ENCODE assay signal across 23 cellular contexts in genomic region chr10:127951861-127952574, GRCh38. TPM values are rescaled to one million over a fixed set of nuclear protein-coding genes. Genes with fewer than 3 reads are reported as not detected.
DNase-seq lines count a peak whose midpoint lies in the region; ATAC-seq, FAIRE-seq and TF ChIP-seq lines count a peak whose summit lies in the region.
"Had no signal": no experiment of that assay in that cellular context is flagged by ENCODE, and none has a peak within 500 bp of the region (broad histone marks: within the 10 kb centered on the region; RNA-seq: fewer than 3 reads in every experiment).

No MANE protein-coding gene starts in this region.

- no peak for TF ChIP-seq POLR2A in A549 (IDR thresholded peaks at IDR 0.05; ENCODE audit: low read length)
- TF ChIP-seq POLR2A in K562 (conservative IDR thresholded peaks at IDR 0.05): no peak
- no peak for TF ChIP-seq POLR2A in HepG2 (IDR thresholded peaks at IDR 0.05; ENCODE audit: insufficient read depth in 1 of 2, low read depth in 2 of 2, low read length in 2 of 2)

- no peak overlapping the region for H3K27ac ChIP-seq in A549
- no peak overlapping the region for H3K27ac ChIP-seq in K562 (ENCODE audit: extremely low read depth, low read depth, low read length)
- H3K27ac ChIP-seq in HepG2 (ENCODE audit: extremely low read length, insufficient read depth, low read length): no peak overlapping the region
- no peak overlapping the region for H3K27ac ChIP-seq in small intestine (ENCODE audit: low read depth in 1 of 2, low read length in 1 of 2)
- H3K27ac ChIP-seq: 22Rv1; BLaER1 treated with 17β-estradiol and CSF1 and Interleukin-3, amounts not matched to agents 10 nM and 100 nM had no signal

- ATAC-seq in A549 (no peak), K562 (no peak), HepG2 (no peak)
- ATAC-seq: GM12878, GM23338 had no signal

- no peaks in the 10 kb centered on the region for H3K4me1 ChIP-seq in A549
- no peaks in the 10 kb centered on the region for H3K4me1 ChIP-seq in K562 (replicated peaks in 1 of 2; ENCODE audit: control insufficient read depth in 2 of 2, insufficient read depth in 2 of 2, low read length in 2 of 2)
- H3K4me1 ChIP-seq in HepG2 (ENCODE audit: insufficient read depth, low read length): no peaks in the 10 kb centered on the region
- no peaks in the 10 kb centered on the region for H3K4me1 ChIP-seq in small intestine (ENCODE audit: control insufficient read depth in 2 of 2, insufficient read depth in 1 of 2, low read depth in 1 of 2, low read length in 1 of 2)
- H3K4me1 ChIP-seq: BE2C, HAP-1 had no signal

- no peak overlapping the region for H2AFZ ChIP-seq in K562 (ENCODE audit: low read depth, low read length)
- H2AFZ ChIP-seq in HepG2 (ENCODE audit: low read length): no peak overlapping the region
- H2AFZ ChIP-seq: GM23338 had no signal

- H3K36me3 ChIP-seq in K562 (ENCODE audit: control insufficient read depth, insufficient read depth, low read length) (no peaks in the 10 kb centered on the region), HepG2 (replicated peaks in 1 of 2; ENCODE audit: control insufficient read depth in 1 of 2, insufficient read depth in 2 of 2, low read length in 2 of 2) (no peaks in the 10 kb centered on the region), small intestine (ENCODE audit: control insufficient read depth in 2 of 2, insufficient read depth in 2 of 2, low read length in 2 of 2) (no peaks in the 10 kb centered on the region)
- H3K36me3 ChIP-seq: BE2C, HAP-1 had no signal

- H3K4me3 ChIP-seq in A549 (no peak overlapping the region), K562 (no peak overlapping the region), HepG2 (replicated peaks in 1 of 3; ENCODE audit: insufficient read depth in 1 of 3, low read depth in 2 of 3, low read length in 3 of 3) (no peak overlapping the region), small intestine (ENCODE audit: low read depth in 1 of 2, low read length in 2 of 2) (no peak overlapping the region)
- H3K4me3 ChIP-seq: BLaER1 treated with 17β-estradiol and CSF1 and Interleukin-3, amounts not matched to agents 10 nM and 100 nM; GM12878; GM23338; HAP-1 had no signal

- H3K9ac ChIP-seq in K562 (ENCODE audit: insufficient read depth in 1 of 2, low read depth in 2 of 2, low read length in 2 of 2) (no peak overlapping the region), HepG2 (ENCODE audit: insufficient read depth, low read depth, low read length) (no peak overlapping the region)
- H3K9ac ChIP-seq: BLaER1 treated with 17β-estradiol and CSF1 and Interleukin-3, amounts not matched to agents 10 nM and 100 nM had no signal

- TF ChIP-seq RAD21 in A549 (conservative IDR thresholded peaks at IDR 0.05 in 1 of 2, IDR thresholded peaks at IDR 0.05 in 1 of 2) (no peak), K562 (CRISPR knock-in tag; conservative IDR thresholded peaks at IDR 0.05 in 1 of 2, IDR thresholded peaks at IDR 0.05 in 1 of 2) (no peak), HepG2 (CRISPR knock-in tag; IDR thresholded peaks at IDR 0.05) (no peak)

- TF ChIP-seq EP300 in A549 (IDR thresholded peaks at IDR 0.05) (no peak), K562 (IDR thresholded peaks at IDR 0.05; ENCODE audit: low read length) (no peak), HepG2 (IDR thresholded peaks at IDR 0.05; ENCODE audit: low read depth in 2 of 2, low read length in 2 of 2) (no peak), HepG2 (CRISPR knock-in tag; IDR thresholded peaks at IDR 0.05; ENCODE audit: borderline replicate concordance) (no peak)

- intact Hi-C loops in K562 (cut with micrococcal nuclease) (no loop called here), HepG2 (cut with micrococcal nuclease; ENCODE audit: unreplicated experiment) (no loop called here)

- 10% methylated on average over 2 of the region's 2 CpGs for WGBS in A549 (ENCODE audit: missing lambda C conversion rate)
- 0% methylated on average over 1 of the region's 2 CpGs for WGBS in K562 (ENCODE audit: insufficient coverage, low coverage, missing lambda C conversion rate)
- WGBS in HepG2 (ENCODE audit: low lambda C conversion rate): 0% methylated on average over 1 of the region's 2 CpGs
- 73 to 79% (median 74%) methylated on average over 2 of the region's 2 CpGs for WGBS in small intestine, 3 donors

- H3K79me2 ChIP-seq in K562 (ENCODE audit: control insufficient read depth, insufficient read depth, low read length) (no peaks in the 10 kb centered on the region), HepG2 (ENCODE audit: insufficient read depth, low read length) (no peaks in the 10 kb centered on the region)

- H3K27me3 ChIP-seq in K562 (ENCODE audit: control insufficient read depth in 2 of 2, insufficient read depth in 2 of 2, low read length in 2 of 2) (no peaks in the 10 kb centered on the region), HepG2 (ENCODE audit: control insufficient read depth in 1 of 2, insufficient read depth in 2 of 2, low read length in 2 of 2) (peaks cover 0 to 6% of the 10 kb centered on the region in 2 experiments; a peak in 2 of 5 replicates), small intestine (ENCODE audit: control insufficient read depth in 2 of 2, insufficient read depth in 2 of 2, low read length in 2 of 2) (no peaks in the 10 kb centered on the region)
- H3K27me3 ChIP-seq: BE2C; BLaER1 treated with 17β-estradiol and CSF1 and Interleukin-3, amounts not matched to agents 10 nM and 100 nM had no signal

- FAIRE-seq in A549 (lab: Jason Lieb, UNC): no peak
- no peak for FAIRE-seq in K562 (lab: Jason Lieb, UNC)
- no peak for FAIRE-seq in HepG2 (lab: Jason Lieb, UNC)
- FAIRE-seq in small intestine (lab: Jason Lieb, UNC): no peak
- FAIRE-seq: A204.1, D721Med, GM12878, H54 had no signal

- H3K4me2 ChIP-seq in A549 (no peak overlapping the region), K562 (ENCODE audit: insufficient read depth, low read length) (no peak overlapping the region), HepG2 (ENCODE audit: low read depth, low read length) (no peak overlapping the region)
- H3K4me2 ChIP-seq: GM23338 had no signal

- TF ChIP-seq CTCF in A549 (IDR thresholded peaks at IDR 0.05) (no peak), K562 (IDR thresholded peaks at IDR 0.05 in 2 of 3, conservative IDR thresholded peaks at IDR 0.05 in 1 of 3; ENCODE audit: insufficient read depth in 2 of 3, low read depth in 1 of 3, low read length in 3 of 3) (no peak), HepG2 (CRISPR knock-in tag; IDR thresholded peaks at IDR 0.05) (no peak)

- in situ Hi-C loops in K562 (cut with MboI) (no loop called here), HepG2 (cut with HindIII; ENCODE audit: extremely low pct_ligation_motif_present, low pct_unique_long_range_greater_than_20kb) (no loop called here)

- BruUV-seq in K562 (replicated peaks; lab: Mats Ljungman, UMichigan): no TSS peak
- BruUV-seq in HepG2 (replicated peaks; lab: Mats Ljungman, UMichigan): no TSS peak

- CTCF ChIA-PET in A549 (lab: Yijun Ruan, JAX) (interaction anchor here (1.0 kb wide), 1 partner anchor 45 kb away, joined by 3 read pairs; the partner anchor contains the start of gene PTPRE), K562 (lab: Yijun Ruan, JAX; ENCODE audit: low intra/inter-chr PET ratio) (no interaction called here), HepG2 (lab: Yijun Ruan, JAX; ENCODE audit: low intra/inter-chr PET ratio, low total read pairs) (no interaction called here)

- peaks cover 7% of the 10 kb centered on the region; the same call in 1 of the 3 replicates for H3K9me3 ChIP-seq in A549
- H3K9me3 ChIP-seq in K562 (replicated peaks; ENCODE audit: control insufficient read depth, insufficient read depth, low read depth, low read length): no peaks in the 10 kb centered on the region
- no peaks in the 10 kb centered on the region for H3K9me3 ChIP-seq in HepG2 (ENCODE audit: low read length)
- H3K9me3 ChIP-seq in small intestine (ENCODE audit: control insufficient read depth, low read depth): no peaks in the 10 kb centered on the region
- H3K9me3 ChIP-seq: BE2C had no signal

- no peaks in the 10 kb centered on the region for H3K9me1 ChIP-seq in K562 (ENCODE audit: control insufficient read depth, insufficient read depth, low read length)

- DNase-seq in A549 (ENCODE audit: low read depth in 1 of 2, low spot score in 1 of 2) (no peak), K562 (ENCODE audit: extremely low read depth in 1 of 4, low spot score in 3 of 4) (no peak), HepG2 (ENCODE audit: low spot score) (no peak), small intestine (no peak), NCI-H1436 treated with DMSO at 0.1 percent for 48 hours (lab: John Stamatoyannopoulos, UW) (no peak), HK-2 (ENCODE audit: unreplicated experiment) (no peak)
- DNase-seq: ACHN; AML-193; BE2C; CD4-positive, alpha-beta T cell; CD8-positive, alpha-beta memory T cell; DMS 273 treated with DMSO at 0.1 percent for 48 hours; DMS79; EL; GDM1 had no signal

- H4K20me1 ChIP-seq in K562 (replicated peaks; ENCODE audit: control insufficient read depth, insufficient read depth, low read length) (no peaks in the 10 kb centered on the region), HepG2 (ENCODE audit: insufficient read depth, low read length) (no peaks in the 10 kb centered on the region)

- POLR2A ChIA-PET in A549 (lab: Yijun Ruan, JAX) (no interaction called here), K562 (lab: Yijun Ruan, JAX) (no interaction called here), HepG2 (lab: Yijun Ruan, JAX) (no interaction called here)

RNA-seq across cellular contexts. Expression of gene PTPRE, which starts 45.1 kb away (rescaled TPM):
- 0.22 and 0.31 TPM in 2 replicates for polyA plus RNA-seq in A549 (2011; rRNA removed)
- polyA plus RNA-seq in A549 (2012; cell fraction: cytosol; rRNA removed): 0.17 and 0.31 TPM in 2 replicates
- polyA plus RNA-seq in A549 (2012; cell fraction: nucleus; rRNA removed): 0.40 and 0.67 TPM in 2 replicates
- 0.94 to 2.1 TPM (median 1.5 TPM) in 3 replicates for polyA plus RNA-seq in A549 (2017; fragmentation: RNase III; extraction: RNeasy Plus Mini Kit Qiagen cat#74134 plus additional on column Dnase treatment)
- polyA minus RNA-seq in A549 (2011; rRNA and poly(A)+ RNA removed): 0.15 TPM in 1 of 2 replicates, not detected in the other
- total RNA-seq in K562 (2011; cell fraction: chromatin; rRNA removed; ENCODE audit: low replicate concordance): 0.30 TPM in 1 of 2 replicates, not detected in the other
- total RNA-seq in K562 (2011; cell fraction: nucleolus; rRNA removed): 0.17 TPM in 1 of 2 replicates, not detected in the other
- total RNA-seq in K562 (2011; cell fraction: nucleoplasm; rRNA removed): not detected in 2 replicates
- not detected in 2 replicates for total RNA-seq in K562 (2014; rRNA removed)
- total RNA-seq in K562 (2014; rRNA removed; fragmentation: Illumina TruSeq; extraction: Trizol): not detected in 2 replicates
- 0.04 TPM in 1 of 2 replicates, not detected in the other for total RNA-seq in K562 (2015; rRNA removed; fragmentation: Illumina TruSeq; extraction: Trizol)
- 0.13 and 0.16 TPM in 2 replicates for total RNA-seq in K562 (2021)
- 0.04 TPM in 1 of 2 replicates, not detected in the other for polyA plus RNA-seq in K562 (2011; rRNA removed)
- 0.28 TPM in 1 of 2 replicates, not detected in the other for polyA plus RNA-seq in K562 (2011; cell fraction: cytosol; rRNA removed)
- polyA plus RNA-seq in K562 (2011; cell fraction: nucleus; rRNA removed): 0.17 and 0.28 TPM in 2 replicates
- polyA plus RNA-seq in K562 (2012): 0.05 and 0.17 TPM in 2 replicates
- 0.04 TPM in 1 of 2 replicates, not detected in the other for polyA plus RNA-seq in K562 (2014; fragmentation: Illumina TruSeq; extraction: Trizol)
- under 1 TPM in 1 of 2 experiments, not detected in 1; 0.01 TPM for polyA plus RNA-seq in K562 (2014; fragmentation: Nextera tagmentation; extraction: Ambion mirVana)
- 0.03 TPM in 1 of 2 replicates, not detected in the other for polyA plus RNA-seq in K562 (2014; rRNA removed)
- not detected in 2 replicates for polyA minus RNA-seq in K562 (2011; rRNA and poly(A)+ RNA removed)
- not detected in 2 replicates for polyA minus RNA-seq in K562 (2011; cell fraction: cytosol; rRNA and poly(A)+ RNA removed)
- not detected in 2 replicates for polyA minus RNA-seq in K562 (2011; cell fraction: nucleus; rRNA and poly(A)+ RNA removed)
- total RNA-seq in HepG2 (2016; rRNA removed; fragmentation: Illumina TruSeq; extraction: Trizol): 0.02 TPM in 1 of 2 replicates, not detected in the other
- not detected in 2 replicates for total RNA-seq in HepG2 (2016; cell fraction: cytosol; rRNA removed; fragmentation: Illumina TruSeq; extraction: Trizol; ENCODE audit: low read depth)
- total RNA-seq in HepG2 (2016; cell fraction: insoluble cytoplasmic fraction; rRNA removed; fragmentation: Illumina TruSeq; extraction: Trizol): not detected in 2 replicates
- total RNA-seq in HepG2 (2016; cell fraction: membrane; rRNA removed; fragmentation: Illumina TruSeq; extraction: Trizol): not detected in 2 replicates
- total RNA-seq in HepG2 (2016; cell fraction: nucleus; rRNA removed; fragmentation: Illumina TruSeq; extraction: Trizol): 0.09 TPM in 1 of 2 replicates, not detected in the other
- 0.01 and 0.04 TPM in 2 replicates for polyA plus RNA-seq in HepG2 (2011; rRNA removed)
- polyA plus RNA-seq in HepG2 (2011; cell fraction: cytosol; rRNA removed): not detected in 2 replicates
- polyA plus RNA-seq in HepG2 (2011; cell fraction: nucleus; rRNA removed): 0.19 TPM in 1 of 2 replicates, not detected in the other
- not detected in 2 replicates for polyA plus RNA-seq in HepG2 (2012)
- polyA plus RNA-seq in HepG2 (2016; cell fraction: cytosol; fragmentation: Illumina TruSeq; extraction: Trizol; ENCODE audit: low read depth): not detected in 2 replicates
- polyA plus RNA-seq in HepG2 (2016; cell fraction: insoluble cytoplasmic fraction; fragmentation: Illumina TruSeq; extraction: Trizol; ENCODE audit: low read depth): not detected in 2 replicates
- polyA plus RNA-seq in HepG2 (2016; cell fraction: membrane; fragmentation: Illumina TruSeq; extraction: Trizol; ENCODE audit: low read depth): not detected in 2 replicates
- polyA plus RNA-seq in HepG2 (2016; cell fraction: nucleus; fragmentation: Illumina TruSeq; extraction: Trizol; ENCODE audit: insufficient read depth, low read depth): not detected in 2 replicates
- polyA minus RNA-seq in HepG2 (2011; rRNA and poly(A)+ RNA removed; ENCODE audit: low replicate concordance): 0.04 and 4.6 TPM in 2 replicates
- polyA minus RNA-seq in HepG2 (2011; cell fraction: cytosol; rRNA and poly(A)+ RNA removed): not detected in 2 replicates
- polyA minus RNA-seq in HepG2 (2011; cell fraction: nucleus; rRNA and poly(A)+ RNA removed): not detected in 2 replicates
- polyA plus RNA-seq in small intestine: 1 to 10 TPM; 2.7 to 8.8 (median 3.5) TPM

RNA-seq across cellular contexts. Expression of gene CLRN3, which starts 59.3 kb away (rescaled TPM):
- not detected in 2 replicates for polyA plus RNA-seq in A549 (2011; rRNA removed)
- not detected in 2 replicates for polyA plus RNA-seq in A549 (2012; cell fraction: cytosol; rRNA removed)
- not detected in 2 replicates for polyA plus RNA-seq in A549 (2012; cell fraction: nucleus; rRNA removed)
- polyA plus RNA-seq in A549 (2017; fragmentation: RNase III; extraction: RNeasy Plus Mini Kit Qiagen cat#74134 plus additional on column Dnase treatment): 0.08 TPM in 1 of 3 replicates, not detected in the others
- polyA minus RNA-seq in A549 (2011; rRNA and poly(A)+ RNA removed): not detected in 2 replicates
- total RNA-seq in K562 (2011; cell fraction: chromatin; rRNA removed; ENCODE audit: low replicate concordance): not detected in 2 replicates
- total RNA-seq in K562 (2011; cell fraction: nucleolus; rRNA removed): not detected in 2 replicates
- not detected in 2 replicates for total RNA-seq in K562 (2011; cell fraction: nucleoplasm; rRNA removed)
- not detected in 2 replicates for total RNA-seq in K562 (2014; rRNA removed)
- not detected in 2 replicates for total RNA-seq in K562 (2014; rRNA removed; fragmentation: Illumina TruSeq; extraction: Trizol)
- total RNA-seq in K562 (2015; rRNA removed; fragmentation: Illumina TruSeq; extraction: Trizol): not detected in 2 replicates
- total RNA-seq in K562 (2021): not detected in 2 replicates
- polyA plus RNA-seq in K562 (2011; rRNA removed): not detected in 2 replicates
- polyA plus RNA-seq in K562 (2011; cell fraction: cytosol; rRNA removed): not detected in 2 replicates
- not detected in 2 replicates for polyA plus RNA-seq in K562 (2011; cell fraction: nucleus; rRNA removed)
- polyA plus RNA-seq in K562 (2012): not detected in 2 replicates
- polyA plus RNA-seq in K562 (2014; fragmentation: Illumina TruSeq; extraction: Trizol): not detected in 2 replicates
- not detected for polyA plus RNA-seq in K562 (2014; fragmentation: Nextera tagmentation; extraction: Ambion mirVana)
- polyA plus RNA-seq in K562 (2014; rRNA removed): not detected in 2 replicates
- not detected in 2 replicates for polyA minus RNA-seq in K562 (2011; rRNA and poly(A)+ RNA removed)
- not detected in 2 replicates for polyA minus RNA-seq in K562 (2011; cell fraction: cytosol; rRNA and poly(A)+ RNA removed)
- not detected in 2 replicates for polyA minus RNA-seq in K562 (2011; cell fraction: nucleus; rRNA and poly(A)+ RNA removed)
- total RNA-seq in HepG2 (2016; rRNA removed; fragmentation: Illumina TruSeq; extraction: Trizol): not detected in 2 replicates
- total RNA-seq in HepG2 (2016; cell fraction: cytosol; rRNA removed; fragmentation: Illumina TruSeq; extraction: Trizol; ENCODE audit: low read depth): not detected in 2 replicates
- total RNA-seq in HepG2 (2016; cell fraction: insoluble cytoplasmic fraction; rRNA removed; fragmentation: Illumina TruSeq; extraction: Trizol): not detected in 2 replicates
- not detected in 2 replicates for total RNA-seq in HepG2 (2016; cell fraction: membrane; rRNA removed; fragmentation: Illumina TruSeq; extraction: Trizol)
- not detected in 2 replicates for total RNA-seq in HepG2 (2016; cell fraction: nucleus; rRNA removed; fragmentation: Illumina TruSeq; extraction: Trizol)
- not detected in 2 replicates for polyA plus RNA-seq in HepG2 (2011; rRNA removed)
- polyA plus RNA-seq in HepG2 (2011; cell fraction: cytosol; rRNA removed): not detected in 2 replicates
- polyA plus RNA-seq in HepG2 (2011; cell fraction: nucleus; rRNA removed): not detected in 2 replicates
- polyA plus RNA-seq in HepG2 (2012): not detected in 2 replicates
- polyA plus RNA-seq in HepG2 (2016; cell fraction: cytosol; fragmentation: Illumina TruSeq; extraction: Trizol; ENCODE audit: low read depth): not detected in 2 replicates
- polyA plus RNA-seq in HepG2 (2016; cell fraction: insoluble cytoplasmic fraction; fragmentation: Illumina TruSeq; extraction: Trizol; ENCODE audit: low read depth): not detected in 2 replicates
- not detected in 2 replicates for polyA plus RNA-seq in HepG2 (2016; cell fraction: membrane; fragmentation: Illumina TruSeq; extraction: Trizol; ENCODE audit: low read depth)
- not detected in 2 replicates for polyA plus RNA-seq in HepG2 (2016; cell fraction: nucleus; fragmentation: Illumina TruSeq; extraction: Trizol; ENCODE audit: insufficient read depth, low read depth)
- polyA minus RNA-seq in HepG2 (2011; rRNA and poly(A)+ RNA removed; ENCODE audit: low replicate concordance): not detected in 2 replicates
- not detected in 2 replicates for polyA minus RNA-seq in HepG2 (2011; cell fraction: cytosol; rRNA and poly(A)+ RNA removed)
- polyA minus RNA-seq in HepG2 (2011; cell fraction: nucleus; rRNA and poly(A)+ RNA removed): not detected in 2 replicates
- polyA plus RNA-seq in small intestine: 100 to 1,000 TPM in 1 of 3 donors, 10 to 100 TPM in 2; 72.0 to 102 (median 84.5) TPM
- total RNA-seq: CD4-positive, alpha-beta T cell; CD8-positive, alpha-beta memory T cell; GM12878; GM23338 had no signal
- polyA plus RNA-seq: CD8-positive, alpha-beta memory T cell; GM12878; GM23338 had no signal

Comparison
In these comparisons a context has a peak if more than half of its experiments do, and no peak if none do; other contexts are left out.
1. RNA of gene CLRN3, which starts 59.3 kb away (polyA plus RNA-seq): 72.0 to 102 TPM in small intestine; 0.08 TPM in A549, not detected in K562 and not detected in HepG2; every median in the first group is over 10 times any median in the second.